Comparison of ENCODE assay signal across 17 cellular contexts in the genomic region with DNA sequence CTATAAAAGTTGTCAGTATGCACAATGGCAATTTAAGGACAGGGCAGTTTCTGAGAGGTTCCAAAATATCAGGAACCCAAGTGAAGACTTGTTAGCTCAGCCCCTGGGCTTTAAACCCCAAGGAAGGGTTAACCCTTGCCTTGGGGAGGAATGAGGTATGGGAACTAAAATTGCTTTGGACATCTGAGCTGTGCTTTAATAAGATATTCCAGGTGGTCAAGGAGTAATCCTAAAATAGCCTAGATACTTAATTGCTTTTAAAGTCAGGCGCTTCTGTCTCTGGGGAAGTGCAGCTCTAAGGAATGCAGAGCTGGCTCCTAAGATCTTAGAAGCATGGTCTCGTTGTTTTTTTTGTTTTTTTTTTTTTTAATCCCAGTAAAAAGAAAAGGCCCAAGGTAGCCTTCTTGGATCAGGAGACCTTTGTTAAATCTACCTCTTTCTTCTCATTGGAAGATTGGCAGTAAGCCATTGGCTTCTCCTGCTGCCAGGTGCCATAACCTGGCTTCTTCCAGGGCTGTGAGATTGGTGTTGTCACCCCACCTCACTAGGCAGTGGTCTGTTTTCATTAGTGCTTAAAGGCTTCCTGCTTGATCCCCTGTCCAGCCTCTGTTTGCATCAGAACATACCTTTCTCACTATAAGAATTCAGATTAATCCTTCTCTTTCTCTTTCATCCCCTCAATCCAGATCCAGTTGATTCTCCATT.
"Had no signal": no experiment of that assay in that cellular context is flagged by ENCODE, and none has a peak within 500 bp of the region (broad histone marks: within the 10 kb centered on the region; RNA-seq: fewer than 3 reads in every experiment).

No MANE protein-coding gene starts in this region.

- H3K27ac ChIP-seq: adrenal gland, lower lobe of right lung, prostate gland, sigmoid colon, upper lobe of right lung had no signal

- H3K4me3 ChIP-seq: adrenal gland, lower lobe of right lung, prostate gland, sigmoid colon, upper lobe of right lung had no signal

- H3K27me3 Mint-ChIP-seq: activated CD4-positive, alpha-beta memory T cell treated with anti-CD3 and anti-CD28 coated beads for 36 hours; activated naive CD4-positive, alpha-beta T cell treated with anti-CD3 and anti-CD28 coated beads, Interleukin-2, amount 10 ng/mL, durations not matched to agents 7 days and 5 days; dendritic cell treated with granulocyte-macrophage colony-stimulating factor and Interleukin-4, amounts not matched to agents 40 ng/mL and 50 ng/mL, for 4 days; naive thymus-derived CD4-positive, alpha-beta T cell; stimulated activated naive CD8-positive, alpha-beta T cell treated with anti-CD3 and anti-CD28 coated beads, Interleukin-15, Interleukin-2, amounts not matched to agents 100 ng/mL and 50 ng/mL, for 24 hours had no signal

- H3K9me3 ChIP-seq: adrenal gland, lower lobe of right lung, prostate gland, sigmoid colon, upper lobe of right lung had no signal

- H3K4me1 ChIP-seq: lower lobe of right lung, prostate gland, upper lobe of right lung had no signal

- DNase-seq: activated CD4-positive, alpha-beta memory T cell treated with anti-CD3 and anti-CD28 coated beads for 36 hours; activated CD4-positive, CD25-positive, alpha-beta regulatory T cell treated with anti-CD3 and anti-CD28 coated beads, Interleukin-2, amount 50 U/mL, for 72 hours; activated CD8-positive, alpha-beta memory T cell treated with anti-CD3 and anti-CD28 coated beads, Interleukin-2, amount 50 U/mL, for 48 hours; activated naive CD4-positive, alpha-beta T cell treated with anti-CD3 and anti-CD28 coated beads, Interleukin-2, amount 10 ng/mL, durations not matched to agents 7 days and 5 days; adrenal gland; central memory CD4-positive, alpha-beta T cell; hypothalamus; lower lobe of right lung; naive thymus-derived CD4-positive, alpha-beta T cell; nucleus accumbens; sigmoid colon; stimulated activated CD4-positive, alpha-beta T cell treated with anti-CD3 and anti-CD28 coated beads, Interleukin-12 subunit alpha, Interleukin-12 subunit beta, amount 100 ng/mL, for 4 hours; stimulated activated CD4-positive, alpha-beta T cell treated with anti-CD3 and anti-CD28 coated beads, Interleukin-2, amount 100 ng/mL, for 48 hours; upper lobe of right lung had no signal

- H3K4me3 Mint-ChIP-seq: activated CD4-positive, alpha-beta memory T cell treated with anti-CD3 and anti-CD28 coated beads for 36 hours; activated naive CD4-positive, alpha-beta T cell treated with anti-CD3 and anti-CD28 coated beads, Interleukin-2, amount 10 ng/mL, durations not matched to agents 7 days and 5 days; dendritic cell treated with granulocyte-macrophage colony-stimulating factor and Interleukin-4, amounts not matched to agents 40 ng/mL and 50 ng/mL, for 4 days; stimulated activated naive CD8-positive, alpha-beta T cell treated with anti-CD3 and anti-CD28 coated beads, Interleukin-15, Interleukin-2, amounts not matched to agents 100 ng/mL and 50 ng/mL, for 24 hours had no signal

- H3K27ac Mint-ChIP-seq: activated CD4-positive, alpha-beta memory T cell treated with anti-CD3 and anti-CD28 coated beads for 36 hours; activated naive CD4-positive, alpha-beta T cell treated with anti-CD3 and anti-CD28 coated beads, Interleukin-2, amount 10 ng/mL, durations not matched to agents 7 days and 5 days; dendritic cell treated with granulocyte-macrophage colony-stimulating factor and Interleukin-4, amounts not matched to agents 40 ng/mL and 50 ng/mL, for 4 days; stimulated activated naive CD8-positive, alpha-beta T cell treated with anti-CD3 and anti-CD28 coated beads, Interleukin-15, Interleukin-2, amounts not matched to agents 100 ng/mL and 50 ng/mL, for 24 hours had no signal

- ATAC-seq: lower lobe of right lung; naive thymus-derived CD4-positive, alpha-beta T cell; upper lobe of right lung had no signal

- H3K9me3 Mint-ChIP-seq: activated CD4-positive, alpha-beta memory T cell treated with anti-CD3 and anti-CD28 coated beads for 36 hours; activated naive CD4-positive, alpha-beta T cell treated with anti-CD3 and anti-CD28 coated beads, Interleukin-2, amount 10 ng/mL, durations not matched to agents 7 days and 5 days; dendritic cell treated with granulocyte-macrophage colony-stimulating factor and Interleukin-4, amounts not matched to agents 40 ng/mL and 50 ng/mL, for 4 days; naive thymus-derived CD4-positive, alpha-beta T cell; stimulated activated naive CD8-positive, alpha-beta T cell treated with anti-CD3 and anti-CD28 coated beads, Interleukin-15, Interleukin-2, amounts not matched to agents 100 ng/mL and 50 ng/mL, for 24 hours had no signal

- H3K27me3 ChIP-seq: adrenal gland, sigmoid colon, upper lobe of right lung had no signal

- H3K36me3 ChIP-seq: adrenal gland, prostate gland, upper lobe of right lung had no signal
